ENCODE assay signal across 28 cellular contexts in genomic region chr13:91372813-91373420, GRCh38. TPM values are rescaled to one million over a fixed set of nuclear protein-coding genes. Genes with fewer than 3 reads are reported as not detected.
"Had no signal": no experiment of that assay in that cellular context is flagged by ENCODE, and none has a peak within 500 bp of the region (broad histone marks: within the 10 kb centered on the region; RNA-seq: fewer than 3 reads in every experiment).

No MANE protein-coding gene starts in this region.

- H3K9ac ChIP-seq: SK-N-SH had no signal

- DNase-seq: activated CD4-positive, alpha-beta T cell treated with anti-CD3 and anti-CD28 coated beads for 36 hours; activated CD4-positive, alpha-beta T cell treated with anti-CD3 and anti-CD28 coated beads, Interleukin-2, amount 10 ng/mL, durations not matched to agents 7 days and 5 days; activated CD4-positive, alpha-beta T cell treated with anti-CD3 and anti-CD28 coated beads, Interleukin-2, amount 50 U/mL, for 48 hours; activated CD8-positive, alpha-beta T cell treated with anti-CD3 and anti-CD28 coated beads, Interleukin-2, amount 10 ng/mL, durations not matched to agents 7 days and 5 days; activated gamma-delta T cell; activated naive CD4-positive, alpha-beta T cell treated with Interleukin-2 at 50 U/mL for 16 hours; activated naive CD8-positive, alpha-beta T cell treated with anti-CD3 and anti-CD28 coated beads, Interleukin-2, amount 10 ng/mL, durations not matched to agents 7 days and 5 days; activated T-cell treated with anti-CD3 and anti-CD28 coated beads, Interleukin-2, amount 50 U/mL, for 24 hours; body of pancreas; Kasumi-1; KG1; MM.1S; NCI-H1105; NCI-H1417 treated with DMSO at 0.1 percent for 48 hours; NCI-H187 treated with DMSO at 0.1 percent for 48 hours; NCI-H2081 treated with DMSO at 0.1 percent for 48 hours; NCI-H226; NCI-H524 treated with DMSO at 0.1 percent for 48 hours; PC-3; Peyer's patch; RPMI8226; SHP77 treated with DMSO at 0.1 percent for 48 hours; SK-N-SH had no signal

- H3K27me3 ChIP-seq: body of pancreas, breast epithelium, Peyer's patch, SJSA1 had no signal

- H3K4me1 ChIP-seq: body of pancreas, breast epithelium, Peyer's patch, SJSA1 had no signal

- H3K9me3 ChIP-seq: body of pancreas, breast epithelium, Peyer's patch, SJSA1, SK-N-SH had no signal

- H3K27ac ChIP-seq: body of pancreas, breast epithelium, Peyer's patch, SJSA1 had no signal

- ATAC-seq: activated CD4-positive, alpha-beta T cell treated with anti-CD3 and anti-CD28 coated beads for 36 hours; activated CD4-positive, CD25-positive, alpha-beta regulatory T cell treated with anti-CD3 and anti-CD28 coated beads, Interleukin-2, amount 50 U/mL, for 24 hours; activated CD8-positive, alpha-beta T cell treated with anti-CD3 and anti-CD28 coated beads, Interleukin-2, amount 10 ng/mL, durations not matched to agents 7 days and 5 days; body of pancreas; PC-3; WTC11 had no signal

- H3K4me2 ChIP-seq: SK-N-SH had no signal

- H3K4me3 ChIP-seq: body of pancreas, breast epithelium, Peyer's patch, SJSA1 had no signal

- FAIRE-seq: astrocyte had no signal

- H3K36me3 ChIP-seq: breast epithelium, Peyer's patch, SJSA1 had no signal

RNA-seq across cellular contexts. Expression of gene GPC5, which starts 25.5 kb away (rescaled TPM):
- total RNA-seq: activated CD8-positive, alpha-beta T cell treated with anti-CD3 and anti-CD28 coated beads, Interleukin-2, amount 10 ng/mL, durations not matched to agents 7 days and 5 days; body of pancreas; PC-3; SJSA1 had no signal
